1 cellular context compared by ENCODE assay signal in the genomic region with DNA sequence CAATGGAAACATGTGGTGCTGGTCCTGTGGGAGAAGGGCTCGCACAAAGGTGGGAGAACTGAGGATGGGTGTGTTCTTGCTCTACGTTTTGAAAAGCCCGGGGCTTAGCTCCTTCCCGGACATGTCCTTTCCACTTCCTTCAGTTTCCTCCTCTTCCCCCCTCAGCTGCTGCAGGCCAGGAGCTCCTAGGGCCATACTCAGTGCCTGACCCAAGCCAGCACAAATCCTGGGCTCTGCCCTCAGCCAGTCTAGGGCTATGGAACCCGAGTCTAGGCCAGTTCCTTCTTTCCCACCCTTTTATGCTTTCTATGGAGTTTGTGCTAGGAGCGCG.
A peak's percentile ranks its signal among the peaks of the same experiment; 100 is the strongest.
TF ChIP-seq lines count a peak whose summit lies in the region.

No MANE protein-coding gene starts in this region.

TF ChIP-seq in H1, 55 proteins besides CTCF, POLR2A, EP300 and RAD21:
- peak; percentile 30; the same call in 1 of the 2 replicates for TF ChIP-seq SUZ12 (IDR thresholded peaks at IDR 0.05; ENCODE audit: low read length)
- TF ChIP-seq SP2 (IDR thresholded peaks at IDR 0.05; ENCODE audit: low read length): no peak
- TF ChIP-seq EZH2 (IDR thresholded peaks at IDR 0.05; ENCODE audit: low read depth, low read length, severe bottlenecking): peak; percentile 55
